Comparison of ENCODE assay signal across 1 cellular context in the genomic region with DNA sequence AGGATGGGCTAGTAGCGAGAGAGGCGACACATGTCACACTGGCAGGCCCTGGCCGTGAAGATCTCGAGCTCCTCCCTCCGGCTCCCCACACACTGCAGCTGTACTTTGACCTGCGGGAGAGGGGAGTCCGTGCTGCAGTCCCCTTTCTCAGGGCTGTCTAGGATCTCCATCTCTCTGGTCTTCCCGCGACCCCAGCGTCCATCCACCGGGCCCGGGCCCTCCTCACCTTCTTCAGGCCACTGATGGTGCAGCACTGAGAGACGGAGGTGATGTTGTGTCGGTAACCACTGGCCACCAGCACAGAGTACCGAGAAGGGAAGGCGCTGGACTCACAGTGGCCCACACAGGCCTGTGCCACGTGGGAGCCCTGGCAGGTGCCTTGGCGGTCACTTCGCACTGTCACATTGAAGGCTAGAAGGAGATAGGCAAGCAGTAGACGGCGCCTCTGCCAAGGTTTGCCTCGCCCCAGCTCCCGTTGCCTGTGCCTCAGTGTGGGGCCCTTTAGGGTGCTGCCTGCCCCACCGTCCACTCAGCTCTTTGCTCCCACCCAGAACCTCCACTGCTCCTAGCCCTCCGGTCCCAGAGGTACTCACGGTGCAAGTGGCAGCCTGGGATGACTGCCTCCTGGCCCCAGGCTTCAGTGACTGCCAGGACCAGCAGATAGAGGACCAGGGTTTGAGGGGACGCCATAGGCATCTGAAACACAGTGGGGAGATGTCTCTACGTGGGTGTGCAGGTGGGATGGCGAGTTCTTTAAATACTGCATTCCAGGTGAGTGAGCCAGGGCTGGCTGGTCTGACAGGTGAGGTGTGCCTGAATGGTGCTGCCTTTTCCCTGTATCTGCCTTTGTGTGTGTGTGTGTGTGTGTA.
TF ChIP-seq lines count a peak whose summit lies in the region.

No MANE protein-coding gene starts in this region.

TF ChIP-seq in HepG2, 621 proteins besides CTCF, POLR2A, EP300 and RAD21 (continued from another document and continues in another):
- TF ChIP-seq CBX5 (CRISPR knock-in tag; IDR thresholded peaks at IDR 0.05; ENCODE audit: borderline replicate concordance) (no peak), ZNF510 (CRISPR knock-in tag; IDR thresholded peaks at IDR 0.05; ENCODE audit: low read depth) (no peak), ARNT2 (CRISPR knock-in tag; IDR thresholded peaks at IDR 0.05; ENCODE audit: low read depth) (no peak), ZNF589 (CRISPR knock-in tag; conservative IDR thresholded peaks at IDR 0.05) (no peak), CCAR2 (optimal IDR thresholded peaks at IDR 0.05; ENCODE audit: low read depth, low read length) (no peak), JUND (CRISPR knock-in tag; IDR thresholded peaks at IDR 0.05) (0 out of 2 replicates have a peak, but pooled peaks have one; percentile 32), MED1 (CRISPR knock-in tag; IDR thresholded peaks at IDR 0.05) (peak; percentile 51; the same call in 1 of the 2 replicates), KLF16 (CRISPR knock-in tag; IDR thresholded peaks at IDR 0.05) (no peak), SP140L (CRISPR knock-in tag; IDR thresholded peaks at IDR 0.05; ENCODE audit: borderline replicate concordance) (no peak), HNRNPLL (IDR thresholded peaks at IDR 0.05; ENCODE audit: low read depth, low read length, poor library complexity, severe bottlenecking) (no peak), TRIM24 (CRISPR knock-in tag; IDR thresholded peaks at IDR 0.05) (no peak), ZNF747 (CRISPR knock-in tag; IDR thresholded peaks at IDR 0.05; ENCODE audit: borderline replicate concordance) (no peak), SETDB1 (CRISPR knock-in tag; IDR thresholded peaks at IDR 0.05; ENCODE audit: borderline replicate concordance) (no peak), PCBP1 (IDR thresholded peaks at IDR 0.05; ENCODE audit: borderline replicate concordance, low read depth, low read length) (no peak), PPARG (CRISPR knock-in tag; conservative IDR thresholded peaks at IDR 0.05) (no peak), FOXJ3 (CRISPR knock-in tag; IDR thresholded peaks at IDR 0.05; ENCODE audit: borderline replicate concordance) (no peak), SALL2 (CRISPR knock-in tag; IDR thresholded peaks at IDR 0.05) (no peak), ESRRA (CRISPR knock-in tag; IDR thresholded peaks at IDR 0.05; ENCODE audit: low read depth) (0 out of 2 replicates have a peak, but pooled peaks have one; percentile 30), SP4 (CRISPR knock-in tag; IDR thresholded peaks at IDR 0.05) (no peak; the same call in 1 of the 2 replicates)
- TF ChIP-seq, protein P1, sequence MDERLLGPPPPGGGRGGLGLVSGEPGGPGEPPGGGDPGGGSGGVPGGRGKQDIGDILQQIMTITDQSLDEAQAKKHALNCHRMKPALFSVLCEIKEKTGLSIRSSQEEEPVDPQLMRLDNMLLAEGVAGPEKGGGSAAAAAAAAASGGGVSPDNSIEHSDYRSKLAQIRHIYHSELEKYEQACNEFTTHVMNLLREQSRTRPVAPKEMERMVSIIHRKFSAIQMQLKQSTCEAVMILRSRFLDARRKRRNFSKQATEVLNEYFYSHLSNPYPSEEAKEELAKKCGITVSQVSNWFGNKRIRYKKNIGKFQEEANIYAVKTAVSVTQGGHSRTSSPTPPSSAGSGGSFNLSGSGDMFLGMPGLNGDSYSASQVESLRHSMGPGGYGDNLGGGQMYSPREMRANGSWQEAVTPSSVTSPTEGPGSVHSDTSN (CRISPR knock-in tag; IDR thresholded peaks at IDR 0.05), result no peak
- TF ChIP-seq, protein P2, sequence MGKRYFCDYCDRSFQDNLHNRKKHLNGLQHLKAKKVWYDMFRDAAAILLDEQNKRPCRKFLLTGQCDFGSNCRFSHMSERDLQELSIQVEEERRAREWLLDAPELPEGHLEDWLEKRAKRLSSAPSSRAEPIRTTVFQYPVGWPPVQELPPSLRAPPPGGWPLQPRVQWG (CRISPR knock-in tag; IDR thresholded peaks at IDR 0.05; ENCODE audit: borderline replicate concordance, low read depth), result no peak
- TF ChIP-seq, protein P3, sequence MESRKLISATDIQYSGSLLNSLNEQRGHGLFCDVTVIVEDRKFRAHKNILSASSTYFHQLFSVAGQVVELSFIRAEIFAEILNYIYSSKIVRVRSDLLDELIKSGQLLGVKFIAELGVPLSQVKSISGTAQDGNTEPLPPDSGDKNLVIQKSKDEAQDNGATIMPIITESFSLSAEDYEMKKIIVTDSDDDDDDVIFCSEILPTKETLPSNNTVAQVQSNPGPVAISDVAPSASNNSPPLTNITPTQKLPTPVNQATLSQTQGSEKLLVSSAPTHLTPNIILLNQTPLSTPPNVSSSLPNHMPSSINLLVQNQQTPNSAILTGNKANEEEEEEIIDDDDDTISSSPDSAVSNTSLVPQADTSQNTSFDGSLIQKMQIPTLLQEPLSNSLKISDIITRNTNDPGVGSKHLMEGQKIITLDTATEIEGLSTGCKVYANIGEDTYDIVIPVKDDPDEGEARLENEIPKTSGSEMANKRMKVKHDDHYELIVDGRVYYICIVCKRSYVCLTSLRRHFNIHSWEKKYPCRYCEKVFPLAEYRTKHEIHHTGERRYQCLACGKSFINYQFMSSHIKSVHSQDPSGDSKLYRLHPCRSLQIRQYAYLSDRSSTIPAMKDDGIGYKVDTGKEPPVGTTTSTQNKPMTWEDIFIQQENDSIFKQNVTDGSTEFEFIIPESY (CRISPR knock-in tag; IDR thresholded peaks at IDR 0.05), result no peak
- TF ChIP-seq, protein P4, sequence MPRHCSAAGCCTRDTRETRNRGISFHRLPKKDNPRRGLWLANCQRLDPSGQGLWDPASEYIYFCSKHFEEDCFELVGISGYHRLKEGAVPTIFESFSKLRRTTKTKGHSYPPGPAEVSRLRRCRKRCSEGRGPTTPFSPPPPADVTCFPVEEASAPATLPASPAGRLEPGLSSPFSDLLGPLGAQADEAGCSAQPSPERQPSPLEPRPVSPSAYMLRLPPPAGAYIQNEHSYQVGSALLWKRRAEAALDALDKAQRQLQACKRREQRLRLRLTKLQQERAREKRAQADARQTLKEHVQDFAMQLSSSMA (CRISPR knock-in tag; IDR thresholded peaks at IDR 0.05), result no peak
- TF ChIP-seq, protein P5, sequence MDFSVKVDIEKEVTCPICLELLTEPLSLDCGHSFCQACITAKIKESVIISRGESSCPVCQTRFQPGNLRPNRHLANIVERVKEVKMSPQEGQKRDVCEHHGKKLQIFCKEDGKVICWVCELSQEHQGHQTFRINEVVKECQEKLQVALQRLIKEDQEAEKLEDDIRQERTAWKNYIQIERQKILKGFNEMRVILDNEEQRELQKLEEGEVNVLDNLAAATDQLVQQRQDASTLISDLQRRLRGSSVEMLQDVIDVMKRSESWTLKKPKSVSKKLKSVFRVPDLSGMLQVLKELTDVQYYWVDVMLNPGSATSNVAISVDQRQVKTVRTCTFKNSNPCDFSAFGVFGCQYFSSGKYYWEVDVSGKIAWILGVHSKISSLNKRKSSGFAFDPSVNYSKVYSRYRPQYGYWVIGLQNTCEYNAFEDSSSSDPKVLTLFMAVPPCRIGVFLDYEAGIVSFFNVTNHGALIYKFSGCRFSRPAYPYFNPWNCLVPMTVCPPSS (IDR thresholded peaks at IDR 0.05), result no peak
- TF ChIP-seq, protein P6, sequence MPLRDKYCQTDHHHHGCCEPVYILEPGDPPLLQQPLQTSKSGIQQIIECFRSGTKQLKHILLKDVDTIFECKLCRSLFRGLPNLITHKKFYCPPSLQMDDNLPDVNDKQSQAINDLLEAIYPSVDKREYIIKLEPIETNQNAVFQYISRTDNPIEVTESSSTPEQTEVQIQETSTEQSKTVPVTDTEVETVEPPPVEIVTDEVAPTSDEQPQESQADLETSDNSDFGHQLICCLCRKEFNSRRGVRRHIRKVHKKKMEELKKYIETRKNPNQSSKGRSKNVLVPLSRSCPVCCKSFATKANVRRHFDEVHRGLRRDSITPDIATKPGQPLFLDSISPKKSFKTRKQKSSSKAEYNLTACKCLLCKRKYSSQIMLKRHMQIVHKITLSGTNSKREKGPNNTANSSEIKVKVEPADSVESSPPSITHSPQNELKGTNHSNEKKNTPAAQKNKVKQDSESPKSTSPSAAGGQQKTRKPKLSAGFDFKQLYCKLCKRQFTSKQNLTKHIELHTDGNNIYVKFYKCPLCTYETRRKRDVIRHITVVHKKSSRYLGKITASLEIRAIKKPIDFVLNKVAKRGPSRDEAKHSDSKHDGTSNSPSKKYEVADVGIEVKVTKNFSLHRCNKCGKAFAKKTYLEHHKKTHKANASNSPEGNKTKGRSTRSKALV (CRISPR knock-in tag; IDR thresholded peaks at IDR 0.05), result no peak
- TF ChIP-seq, protein P7, sequence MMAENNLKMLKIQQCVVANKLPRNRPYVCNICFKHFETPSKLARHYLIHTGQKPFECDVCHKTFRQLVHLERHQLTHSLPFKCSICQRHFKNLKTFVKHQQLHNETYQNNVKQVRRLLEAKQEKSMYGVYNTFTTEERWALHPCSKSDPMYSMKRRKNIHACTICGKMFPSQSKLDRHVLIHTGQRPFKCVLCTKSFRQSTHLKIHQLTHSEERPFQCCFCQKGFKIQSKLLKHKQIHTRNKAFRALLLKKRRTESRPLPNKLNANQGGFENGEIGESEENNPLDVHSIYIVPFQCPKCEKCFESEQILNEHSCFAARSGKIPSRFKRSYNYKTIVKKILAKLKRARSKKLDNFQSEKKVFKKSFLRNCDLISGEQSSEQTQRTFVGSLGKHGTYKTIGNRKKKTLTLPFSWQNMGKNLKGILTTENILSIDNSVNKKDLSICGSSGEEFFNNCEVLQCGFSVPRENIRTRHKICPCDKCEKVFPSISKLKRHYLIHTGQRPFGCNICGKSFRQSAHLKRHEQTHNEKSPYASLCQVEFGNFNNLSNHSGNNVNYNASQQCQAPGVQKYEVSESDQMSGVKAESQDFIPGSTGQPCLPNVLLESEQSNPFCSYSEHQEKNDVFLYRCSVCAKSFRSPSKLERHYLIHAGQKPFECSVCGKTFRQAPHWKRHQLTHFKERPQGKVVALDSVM (CRISPR knock-in tag; IDR thresholded peaks at IDR 0.05), result no peak
- TF ChIP-seq, protein P8, sequence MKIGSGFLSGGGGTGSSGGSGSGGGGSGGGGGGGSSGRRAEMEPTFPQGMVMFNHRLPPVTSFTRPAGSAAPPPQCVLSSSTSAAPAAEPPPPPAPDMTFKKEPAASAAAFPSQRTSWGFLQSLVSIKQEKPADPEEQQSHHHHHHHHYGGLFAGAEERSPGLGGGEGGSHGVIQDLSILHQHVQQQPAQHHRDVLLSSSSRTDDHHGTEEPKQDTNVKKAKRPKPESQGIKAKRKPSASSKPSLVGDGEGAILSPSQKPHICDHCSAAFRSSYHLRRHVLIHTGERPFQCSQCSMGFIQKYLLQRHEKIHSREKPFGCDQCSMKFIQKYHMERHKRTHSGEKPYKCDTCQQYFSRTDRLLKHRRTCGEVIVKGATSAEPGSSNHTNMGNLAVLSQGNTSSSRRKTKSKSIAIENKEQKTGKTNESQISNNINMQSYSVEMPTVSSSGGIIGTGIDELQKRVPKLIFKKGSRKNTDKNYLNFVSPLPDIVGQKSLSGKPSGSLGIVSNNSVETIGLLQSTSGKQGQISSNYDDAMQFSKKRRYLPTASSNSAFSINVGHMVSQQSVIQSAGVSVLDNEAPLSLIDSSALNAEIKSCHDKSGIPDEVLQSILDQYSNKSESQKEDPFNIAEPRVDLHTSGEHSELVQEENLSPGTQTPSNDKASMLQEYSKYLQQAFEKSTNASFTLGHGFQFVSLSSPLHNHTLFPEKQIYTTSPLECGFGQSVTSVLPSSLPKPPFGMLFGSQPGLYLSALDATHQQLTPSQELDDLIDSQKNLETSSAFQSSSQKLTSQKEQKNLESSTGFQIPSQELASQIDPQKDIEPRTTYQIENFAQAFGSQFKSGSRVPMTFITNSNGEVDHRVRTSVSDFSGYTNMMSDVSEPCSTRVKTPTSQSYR (CRISPR knock-in tag; IDR thresholded peaks at IDR 0.05; ENCODE audit: borderline replicate concordance), result no peak
- TF ChIP-seq, protein P9, sequence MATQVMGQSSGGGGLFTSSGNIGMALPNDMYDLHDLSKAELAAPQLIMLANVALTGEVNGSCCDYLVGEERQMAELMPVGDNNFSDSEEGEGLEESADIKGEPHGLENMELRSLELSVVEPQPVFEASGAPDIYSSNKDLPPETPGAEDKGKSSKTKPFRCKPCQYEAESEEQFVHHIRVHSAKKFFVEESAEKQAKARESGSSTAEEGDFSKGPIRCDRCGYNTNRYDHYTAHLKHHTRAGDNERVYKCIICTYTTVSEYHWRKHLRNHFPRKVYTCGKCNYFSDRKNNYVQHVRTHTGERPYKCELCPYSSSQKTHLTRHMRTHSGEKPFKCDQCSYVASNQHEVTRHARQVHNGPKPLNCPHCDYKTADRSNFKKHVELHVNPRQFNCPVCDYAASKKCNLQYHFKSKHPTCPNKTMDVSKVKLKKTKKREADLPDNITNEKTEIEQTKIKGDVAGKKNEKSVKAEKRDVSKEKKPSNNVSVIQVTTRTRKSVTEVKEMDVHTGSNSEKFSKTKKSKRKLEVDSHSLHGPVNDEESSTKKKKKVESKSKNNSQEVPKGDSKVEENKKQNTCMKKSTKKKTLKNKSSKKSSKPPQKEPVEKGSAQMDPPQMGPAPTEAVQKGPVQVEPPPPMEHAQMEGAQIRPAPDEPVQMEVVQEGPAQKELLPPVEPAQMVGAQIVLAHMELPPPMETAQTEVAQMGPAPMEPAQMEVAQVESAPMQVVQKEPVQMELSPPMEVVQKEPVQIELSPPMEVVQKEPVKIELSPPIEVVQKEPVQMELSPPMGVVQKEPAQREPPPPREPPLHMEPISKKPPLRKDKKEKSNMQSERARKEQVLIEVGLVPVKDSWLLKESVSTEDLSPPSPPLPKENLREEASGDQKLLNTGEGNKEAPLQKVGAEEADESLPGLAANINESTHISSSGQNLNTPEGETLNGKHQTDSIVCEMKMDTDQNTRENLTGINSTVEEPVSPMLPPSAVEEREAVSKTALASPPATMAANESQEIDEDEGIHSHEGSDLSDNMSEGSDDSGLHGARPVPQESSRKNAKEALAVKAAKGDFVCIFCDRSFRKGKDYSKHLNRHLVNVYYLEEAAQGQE (IDR thresholded peaks at IDR 0.05; ENCODE audit: borderline replicate concordance in 1 of 2, low read depth in 1 of 2, low read length in 2 of 2), result no peak; a peak in 1 of 4 replicates
- TF ChIP-seq, protein P10, sequence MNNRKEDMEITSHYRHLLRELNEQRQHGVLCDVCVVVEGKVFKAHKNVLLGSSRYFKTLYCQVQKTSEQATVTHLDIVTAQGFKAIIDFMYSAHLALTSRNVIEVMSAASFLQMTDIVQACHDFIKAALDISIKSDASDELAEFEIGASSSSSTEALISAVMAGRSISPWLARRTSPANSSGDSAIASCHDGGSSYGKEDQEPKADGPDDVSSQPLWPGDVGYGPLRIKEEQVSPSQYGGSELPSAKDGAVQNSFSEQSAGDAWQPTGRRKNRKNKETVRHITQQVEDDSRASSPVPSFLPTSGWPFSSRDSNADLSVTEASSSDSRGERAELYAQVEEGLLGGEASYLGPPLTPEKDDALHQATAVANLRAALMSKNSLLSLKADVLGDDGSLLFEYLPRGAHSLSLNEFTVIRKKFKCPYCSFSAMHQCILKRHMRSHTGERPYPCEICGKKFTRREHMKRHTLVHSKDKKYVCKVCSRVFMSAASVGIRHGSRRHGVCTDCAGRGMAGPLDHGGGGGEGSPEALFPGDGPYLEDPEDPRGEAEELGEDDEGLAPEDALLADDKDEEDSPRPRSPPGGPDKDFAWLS (CRISPR knock-in tag; IDR thresholded peaks at IDR 0.05; ENCODE audit: borderline replicate concordance), result no peak
